Comparison of ENCODE assay signal across 1 cellular context in the genomic region with DNA sequence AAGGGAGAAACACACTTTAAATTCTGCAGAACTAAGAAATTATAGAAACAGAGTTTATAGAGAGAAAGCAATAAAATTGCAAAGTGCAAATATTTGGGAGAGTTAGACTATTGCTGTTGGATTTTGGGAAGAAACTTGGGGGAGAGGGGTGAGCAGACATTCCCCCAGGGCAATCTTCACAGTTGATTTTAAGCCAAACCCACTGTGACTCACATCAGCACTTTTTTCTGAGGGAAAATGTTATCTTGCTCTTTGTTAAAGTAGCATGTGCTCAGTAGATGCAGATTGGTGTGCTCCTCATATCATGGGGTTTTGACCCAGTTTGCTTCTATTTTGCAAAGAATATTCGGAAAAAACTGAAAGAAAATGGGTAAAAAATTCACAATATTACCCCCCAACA.
TF ChIP-seq lines count a peak whose summit lies in the region.

No MANE protein-coding gene starts in this region.

TF ChIP-seq in SK-N-SH, 30 proteins besides CTCF, POLR2A, EP300 and RAD21:
- TF ChIP-seq REST (IDR thresholded peaks at IDR 0.05; ENCODE audit: low read depth, low read length) (no peak), CHD2 (IDR thresholded peaks at IDR 0.05; ENCODE audit: low read length, partially characterized antibody) (no peak), IRF3 (IDR thresholded peaks at IDR 0.05; ENCODE audit: low read depth, low read length) (no peak), RFX5 (IDR thresholded peaks at IDR 0.05; ENCODE audit: low read length) (no peak), NRF1 (IDR thresholded peaks at IDR 0.05; ENCODE audit: low read depth, low read length) (no peak), ELF1 (IDR thresholded peaks at IDR 0.05) (no peak), EZH2phosphoT487 (IDR thresholded peaks at IDR 0.05; ENCODE audit: borderline replicate concordance, low read depth) (no peak), TAF1 (IDR thresholded peaks at IDR 0.05; ENCODE audit: borderline replicate concordance, low read depth, low read length) (no peak), FOXM1 (IDR thresholded peaks at IDR 0.05; ENCODE audit: low read depth) (no peak), SMC3 (IDR thresholded peaks at IDR 0.05; ENCODE audit: low read depth, low read length) (no peak), TEAD4 (IDR thresholded peaks at IDR 0.05; ENCODE audit: borderline replicate concordance, insufficient read depth) (no peak), JUND (IDR thresholded peaks at IDR 0.05) (no peak), FOSL2 (IDR thresholded peaks at IDR 0.05; ENCODE audit: borderline replicate concordance, low read depth) (peak; percentile 14; the same call in 1 of the 2 replicates), TCF12 (IDR thresholded peaks at IDR 0.05) (no peak), NFIC (IDR thresholded peaks at IDR 0.05; ENCODE audit: borderline replicate concordance) (peak; percentile 18; the same call in 1 of the 2 replicates), MXI1 (IDR thresholded peaks at IDR 0.05; ENCODE audit: low read depth, low read length) (no peak), SIN3A (IDR thresholded peaks at IDR 0.05; ENCODE audit: borderline replicate concordance, low read depth, low read length) (no peak)
- TF ChIP-seq, protein P1, sequence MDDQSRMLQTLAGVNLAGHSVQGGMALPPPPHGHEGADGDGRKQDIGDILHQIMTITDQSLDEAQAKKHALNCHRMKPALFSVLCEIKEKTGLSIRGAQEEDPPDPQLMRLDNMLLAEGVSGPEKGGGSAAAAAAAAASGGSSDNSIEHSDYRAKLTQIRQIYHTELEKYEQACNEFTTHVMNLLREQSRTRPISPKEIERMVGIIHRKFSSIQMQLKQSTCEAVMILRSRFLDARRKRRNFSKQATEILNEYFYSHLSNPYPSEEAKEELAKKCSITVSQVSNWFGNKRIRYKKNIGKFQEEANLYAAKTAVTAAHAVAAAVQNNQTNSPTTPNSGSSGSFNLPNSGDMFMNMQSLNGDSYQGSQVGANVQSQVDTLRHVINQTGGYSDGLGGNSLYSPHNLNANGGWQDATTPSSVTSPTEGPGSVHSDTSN (IDR thresholded peaks at IDR 0.05): no peak
- TF ChIP-seq, protein P2, sequence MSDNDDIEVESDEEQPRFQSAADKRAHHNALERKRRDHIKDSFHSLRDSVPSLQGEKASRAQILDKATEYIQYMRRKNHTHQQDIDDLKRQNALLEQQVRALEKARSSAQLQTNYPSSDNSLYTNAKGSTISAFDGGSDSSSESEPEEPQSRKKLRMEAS (IDR thresholded peaks at IDR 0.05; ENCODE audit: low read depth): 0 out of 2 replicates have a peak, but pooled peaks have one; percentile 49
